ENCODE assay signal across 14 cellular contexts in the genomic region with DNA sequence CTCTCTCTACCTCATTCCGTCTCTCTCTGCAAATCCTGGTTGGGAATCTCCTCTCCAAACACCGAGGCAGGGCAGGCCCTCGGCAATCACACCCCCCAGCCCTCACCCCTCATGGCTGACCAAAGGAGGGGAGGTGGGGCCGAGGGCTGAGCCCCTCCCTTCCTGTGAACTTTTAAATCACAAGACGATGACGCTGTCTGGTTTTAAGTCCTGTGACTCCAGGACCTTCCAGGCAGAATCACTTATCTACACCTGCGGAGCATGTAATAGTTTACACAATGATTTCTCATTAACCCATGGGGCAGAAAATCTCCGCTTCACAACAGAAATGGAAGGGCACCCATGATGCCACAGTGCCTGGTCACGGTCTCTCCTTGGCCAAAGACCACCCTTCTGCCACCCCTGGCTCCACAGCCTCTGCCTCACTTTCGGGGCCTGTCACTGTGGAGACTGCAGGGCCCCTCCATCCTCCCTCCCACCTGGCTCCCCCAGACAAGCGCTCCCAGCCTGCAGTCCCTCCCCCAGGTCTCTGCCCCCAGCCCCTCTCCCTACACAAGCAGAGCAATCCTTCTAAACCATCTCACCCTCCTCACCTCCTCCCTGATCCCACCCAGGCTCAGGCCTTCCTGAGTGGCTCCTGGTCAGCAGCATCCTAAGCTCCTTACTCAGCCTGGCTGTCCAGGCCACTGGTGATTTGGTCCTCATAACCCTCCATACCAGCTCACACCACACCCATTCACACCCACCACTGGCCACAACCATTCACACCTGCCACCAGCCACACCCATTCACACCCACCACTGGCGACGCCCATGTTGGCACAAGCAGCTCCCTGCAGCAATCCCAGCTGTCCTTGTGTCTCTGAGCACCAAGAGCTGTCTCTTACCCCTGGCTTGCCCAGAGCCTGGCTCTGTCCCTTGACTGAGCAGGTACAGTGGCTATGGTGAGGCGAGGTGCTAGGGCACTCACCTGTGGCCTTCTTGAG. TPM values are rescaled to one million over a fixed set of nuclear protein-coding genes. Genes with fewer than 3 reads are reported as not detected.
DNase-seq lines count a peak whose midpoint lies in the region; ATAC-seq, FAIRE-seq and TF ChIP-seq lines count a peak whose summit lies in the region.
"Had no signal": no experiment of that assay in that cellular context is flagged by ENCODE, and none has a peak within 500 bp of the region (broad histone marks: within the 10 kb centered on the region; RNA-seq: fewer than 3 reads in every experiment).

No MANE protein-coding gene starts in this region.

- peaks cover 15% of the 10 kb centered on the region for H3K4me1 Mint-ChIP-seq in progenitor cell of endocrine pancreas (ENCODE audit: low read depth)

- no peaks in the 10 kb centered on the region for H3K9me3 Mint-ChIP-seq in progenitor cell of endocrine pancreas (ENCODE audit: low read depth)
- H3K9me3 Mint-ChIP-seq: IgD-negative memory B cell had no signal

- peaks cover 12% of the 10 kb centered on the region for H3K36me3 Mint-ChIP-seq in progenitor cell of endocrine pancreas (ENCODE audit: insufficient read depth)

- CTCF ChIA-PET in GM10248 (lab: Yijun Ruan, JAX), result interaction anchor here (1.9 kb wide), 1 partner anchor 20 kb away, joined by 6 read pairs; no protein-coding TSS in a partner anchor

- peak; percentile 95 for FAIRE-seq in islet of Langerhans (lab: Jason Lieb, UNC)
- FAIRE-seq: colon had no signal

- ATAC-seq in GM21528 (IDR thresholded peaks at IDR 0.05; ENCODE audit: low FRiP score, unreplicated experiment), result no peak

- H3K27ac Mint-ChIP-seq in progenitor cell of endocrine pancreas, result peak overlapping the region; percentile 81

- H3K27me3 Mint-ChIP-seq in progenitor cell of endocrine pancreas, result no peaks in the 10 kb centered on the region
- H3K27me3 Mint-ChIP-seq: IgD-negative memory B cell had no signal

- DNase-seq in NCI-H748 (lab: John Stamatoyannopoulos, UW; ENCODE audit: unreplicated experiment), result peak; percentile 37
- no peak for DNase-seq in NCI-H748 treated with DMSO at 0.1 percent for 48 hours (lab: John Stamatoyannopoulos, UW)
- peak; percentile 38 for DNase-seq in NCI-H69 (lab: John Stamatoyannopoulos, UW)
- DNase-seq in progenitor cell of endocrine pancreas (ENCODE audit: low spot score, unreplicated experiment), result no peak
- no peak for DNase-seq in D341Med (ENCODE audit: low spot score)
- DNase-seq in GM10248 (ENCODE audit: extremely low spot score), result no peak
- DNase-seq: 8988T, NCI-H1105, NCI-H2227 treated with DMSO at 0.1 percent for 48 hours, testis had no signal

- peak overlapping the region; percentile 65 for H3K4me3 Mint-ChIP-seq in progenitor cell of endocrine pancreas (ENCODE audit: low read depth)
- H3K4me3 Mint-ChIP-seq: IgD-negative memory B cell had no signal

- POLR2A ChIA-PET in GM10248 (lab: Yijun Ruan, JAX), result no interaction called here

- no peak for TF ChIP-seq CTCF in progenitor cell of endocrine pancreas (IDR thresholded peaks at IDR 0.05; ENCODE audit: unreplicated experiment)
- no peak for TF ChIP-seq CTCF in GM10248 (IDR thresholded peaks at IDR 0.05; ENCODE audit: control extremely low read depth, extremely low read depth, low read depth, missing control alignments)

RNA-seq across cellular contexts. Expression of a gene that starts 30.7 kb away (rescaled TPM):
- 26.3 and 26.7 TPM in 2 replicates for total RNA-seq in progenitor cell of endocrine pancreas

Comparison
In these comparisons a context has a peak if more than half of its experiments do, and no peak if none do; other contexts are left out.
1. DNase-seq: peak in NCI-H748 (single experiment) and NCI-H69 (single experiment); none in NCI-H748 treated with DMSO at 0.1 percent for 48 hours (single experiment), progenitor cell of endocrine pancreas (single experiment), D341Med (single experiment) and GM10248 (single experiment).